8 cellular contexts compared by ENCODE assay signal in the genomic region with DNA sequence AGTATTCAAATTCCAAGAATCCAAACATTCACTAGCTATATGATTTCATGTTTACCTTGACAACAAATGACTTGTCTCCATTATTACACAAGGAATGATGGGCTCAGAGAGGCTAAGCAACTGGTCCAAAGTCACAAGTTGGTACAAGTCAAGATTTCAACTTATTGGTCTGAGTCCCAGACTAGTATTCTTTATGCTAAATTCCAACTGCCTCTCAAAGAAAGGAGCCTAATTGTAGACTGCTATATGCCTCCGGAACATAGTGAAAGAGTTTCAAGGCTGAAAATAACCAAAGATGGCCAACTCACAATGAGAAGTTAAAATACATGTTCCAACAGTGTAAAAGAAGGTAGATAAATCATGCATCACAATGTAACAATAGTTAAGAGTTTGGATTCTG. TPM values are rescaled to one million over a fixed set of nuclear protein-coding genes. Genes with fewer than 3 reads are reported as not detected.
DNase-seq lines count a peak whose midpoint lies in the region; ATAC-seq, FAIRE-seq and TF ChIP-seq lines count a peak whose summit lies in the region.

No MANE protein-coding gene starts in this region.

- 81 to 86% methylated on average over 1 of the region's 1 CpG for WGBS in aorta, 2 donors

- H3K27me3 ChIP-seq in DND-41 (ENCODE audit: insufficient read depth, low read length, poor library complexity): no peaks in the 10 kb centered on the region
- no peaks in the 10 kb centered on the region for H3K27me3 ChIP-seq in PC-3 (ENCODE audit: low read length)
- no peaks in the 10 kb centered on the region for H3K27me3 ChIP-seq in endothelial cell of umbilical vein (ENCODE audit: control insufficient read depth in 2 of 2, insufficient read depth in 2 of 2, low read length in 2 of 2)
- H3K27me3 ChIP-seq in parathyroid adenoma (ENCODE audit: control insufficient read depth, insufficient read depth, low read length): no peaks in the 10 kb centered on the region
- no peaks in the 10 kb centered on the region for H3K27me3 ChIP-seq in aorta (ENCODE audit: control insufficient read depth in 1 of 2, insufficient read depth in 2 of 2, low read length in 1 of 2)

- dilution Hi-C loops in endothelial cell of umbilical vein (cut with MboI; ENCODE audit: extremely low pct_ligation_motif_present, low sequenced_read_pairs): no loop called here

- CTCF ChIA-PET in PC-3 (lab: Charles Lee): interaction anchor here (0.6 kb wide), 2 partner anchors 291 to 326 kb away, joined by 3 to 4 read pairs; no protein-coding TSS in a partner anchor
- CTCF ChIA-PET in endothelial cell of umbilical vein (lab: Charles Lee): interaction anchor here (0.9 to 2.8 kb wide), 4 partner anchors 151 to 756 kb away, joined by 3 to 28 read pairs (median 14); no protein-coding TSS in a partner anchor

- FAIRE-seq in endothelial cell of umbilical vein (lab: Jason Lieb, UNC): no peak

- TF ChIP-seq CTCF in DND-41 (IDR thresholded peaks at IDR 0.05; ENCODE audit: borderline replicate concordance, extremely low read depth, low read length, poor library complexity, severe bottlenecking) (no peak), PC-3 (conservative IDR thresholded peaks at IDR 0.05; ENCODE audit: low read depth, low read length) (no peak), endothelial cell of umbilical vein (IDR thresholded peaks at IDR 0.05; ENCODE audit: extremely low read depth in 1 of 2, insufficient read depth in 1 of 2, low read depth in 1 of 2, low read length in 2 of 2) (no peak), parathyroid adenoma (IDR thresholded peaks at IDR 0.05) (no peak)

- no peak overlapping the region for H2AFZ ChIP-seq in DND-41 (ENCODE audit: low read depth, low read length)
- H2AFZ ChIP-seq in PC-3 (ENCODE audit: low read length): no peak overlapping the region
- no peak overlapping the region for H2AFZ ChIP-seq in endothelial cell of umbilical vein (ENCODE audit: low read depth, low read length)
- no peak overlapping the region for H2AFZ ChIP-seq in parathyroid adenoma

- H3K9me2 ChIP-seq in PC-3 (replicated peaks; ENCODE audit: low read length): no peaks in the 10 kb centered on the region

- H3K36me3 ChIP-seq in DND-41 (ENCODE audit: insufficient read depth, low read length) (peaks cover 67% of the 10 kb centered on the region), PC-3 (ENCODE audit: low read depth, low read length) (peaks cover 34% of the 10 kb centered on the region), endothelial cell of umbilical vein (ENCODE audit: control insufficient read depth in 2 of 2, extremely low read depth in 1 of 2, insufficient read depth in 2 of 2, low read length in 2 of 2) (peaks cover 0 to 8% of the 10 kb centered on the region in 2 experiments), parathyroid adenoma (ENCODE audit: control insufficient read depth, insufficient read depth, low read length) (no peaks in the 10 kb centered on the region), aorta (ENCODE audit: control insufficient read depth in 1 of 2, insufficient read depth in 2 of 2, low read length in 1 of 2) (no peaks in the 10 kb centered on the region)

- no TSS peak for BruUV-seq in PC-3 (replicated peaks; lab: Mats Ljungman, UMichigan)
- BruUV-seq in endothelial cell of umbilical vein (replicated peaks; lab: Mats Ljungman, UMichigan): no TSS peak

- DNase-seq in DND-41 (no peak), PC-3 (peak; percentile 39), endothelial cell of umbilical vein (ENCODE audit: low read depth, low spot score) (peak; percentile 24), aorta (no peak), SW 1271 (lab: John Stamatoyannopoulos, UW) (no peak)
- DNase-seq in activated effector memory CD4-positive, alpha-beta T cell treated with anti-CD3 and anti-CD28 coated beads, Interleukin-2, amount 50 U/mL, for 16 hours: no peak
- DNase-seq in stimulated activated CD4-positive, alpha-beta T cell treated with anti-CD3 and anti-CD28 coated beads, Interleukin-15, amount 100 ng/mL, for 24 hours: no peak

- ATAC-seq in DND-41 (ENCODE audit: insufficient read depth, low read depth) (no peak), PC-3 (no peak), aorta (ENCODE audit: low FRiP score) (no peak)

- H3K9ac ChIP-seq in DND-41 (ENCODE audit: low read depth, low read length): peak overlapping the region; percentile 97
- peak overlapping the region; percentile 42; the same call in 1 of the 2 replicates for H3K9ac ChIP-seq in PC-3 (ENCODE audit: low read length)
- no peak overlapping the region for H3K9ac ChIP-seq in endothelial cell of umbilical vein (replicated peaks; ENCODE audit: extremely low read depth, insufficient read depth, low read length)
- H3K9ac ChIP-seq in parathyroid adenoma: no peak overlapping the region

- H3K79me2 ChIP-seq in DND-41 (ENCODE audit: insufficient read depth, low read length) (peaks cover 100% of the 10 kb centered on the region), PC-3 (ENCODE audit: low read length) (peaks cover 99% of the 10 kb centered on the region), endothelial cell of umbilical vein (ENCODE audit: control insufficient read depth, insufficient read depth, low read length) (peaks cover 95% of the 10 kb centered on the region), parathyroid adenoma (peaks cover 60% of the 10 kb centered on the region)

- POLR2A ChIA-PET in PC-3 (lab: Charles Lee; ENCODE audit: unreplicated experiment): no interaction called here
- POLR2A ChIA-PET in endothelial cell of umbilical vein (lab: Charles Lee): no interaction called here

- intact Hi-C loops in PC-3 (cut with micrococcal nuclease) (loop anchor here (2.0 to 5.0 kb wide), 3 partner anchors 41 to 359 kb away; no protein-coding TSS in a partner anchor), endothelial cell of umbilical vein (cut with micrococcal nuclease) (no loop called here), aorta (cut with DNase I) (no loop called here)

- H4K20me1 ChIP-seq in DND-41 (ENCODE audit: insufficient read depth, low read length): peaks cover 95% of the 10 kb centered on the region
- peaks cover 83% of the 10 kb centered on the region for H4K20me1 ChIP-seq in PC-3 (ENCODE audit: low read length)
- peaks cover 2% of the 10 kb centered on the region for H4K20me1 ChIP-seq in endothelial cell of umbilical vein (replicated peaks; ENCODE audit: control insufficient read depth, extremely low read depth, insufficient read depth, low read length)

- peaks cover 8% of the 10 kb centered on the region for H3F3A ChIP-seq in PC-3 (ENCODE audit: low read length, unreplicated experiment)

- H3K27ac ChIP-seq in DND-41 (ENCODE audit: low read length): peak overlapping the region; percentile 70
- peak overlapping the region; percentile 91 for H3K27ac ChIP-seq in PC-3 (ENCODE audit: low read length)
- no peak overlapping the region for H3K27ac ChIP-seq in endothelial cell of umbilical vein (ENCODE audit: insufficient read depth, low read depth, low read length)
- no peak overlapping the region for H3K27ac ChIP-seq in parathyroid adenoma
- peak overlapping the region in 1 of 2 donors; percentile 14 for H3K27ac ChIP-seq in aorta (ENCODE audit: low read depth in 1 of 2, low read length in 2 of 2)

- H3K9me1 ChIP-seq in endothelial cell of umbilical vein (replicated peaks; ENCODE audit: control insufficient read depth, extremely low read depth, insufficient read depth, low read length): no peaks in the 10 kb centered on the region

- TF ChIP-seq POLR2A in endothelial cell of umbilical vein (IDR thresholded peaks at IDR 0.05; ENCODE audit: low read depth, low read length): no peak

- H3K4me1 ChIP-seq in DND-41 (ENCODE audit: insufficient read depth, low read length): peaks cover 100% of the 10 kb centered on the region
- peaks cover 65% of the 10 kb centered on the region for H3K4me1 ChIP-seq in PC-3 (ENCODE audit: insufficient read depth, low read length)
- peaks cover 67% of the 10 kb centered on the region for H3K4me1 ChIP-seq in endothelial cell of umbilical vein (ENCODE audit: control insufficient read depth, extremely low read depth, insufficient read depth, low read length)
- peaks cover 32% of the 10 kb centered on the region for H3K4me1 ChIP-seq in parathyroid adenoma
- H3K4me1 ChIP-seq in aorta (ENCODE audit: control insufficient read depth in 1 of 2, insufficient read depth in 2 of 2, low read length in 2 of 2): peaks cover 4 to 19% of the 10 kb centered on the region in 2 donors

- H3K4me2 ChIP-seq in DND-41 (ENCODE audit: insufficient read depth, low read length): peak overlapping the region; percentile 63
- H3K4me2 ChIP-seq in PC-3 (ENCODE audit: low read length): peak overlapping the region; percentile 84
- H3K4me2 ChIP-seq in endothelial cell of umbilical vein (ENCODE audit: insufficient read depth, low read length): peak overlapping the region; percentile 96
- H3K4me2 ChIP-seq in parathyroid adenoma (ENCODE audit: low read length): peak overlapping the region; percentile 25

- H3K4me3 ChIP-seq in DND-41 (ENCODE audit: low read depth in 1 of 2, low read length in 2 of 2) (peak overlapping the region; percentile 4 to 66; a peak in 3 of 4 replicates), PC-3 (ENCODE audit: low read length) (peak overlapping the region; percentile 87), endothelial cell of umbilical vein (replicated peaks in 1 of 3; ENCODE audit: insufficient read depth in 1 of 3, low read depth in 1 of 3, low read length in 3 of 3) (peak overlapping the region in 1 of 3 experiments; percentile 12), parathyroid adenoma (ENCODE audit: low read depth, low read length) (no peak overlapping the region), aorta (ENCODE audit: low read length in 2 of 2) (peak overlapping the region in 1 of 2 donors; percentile 26)

- H3K9me3 ChIP-seq in DND-41 (ENCODE audit: insufficient read depth, low read length, severe bottlenecking) (no peaks in the 10 kb centered on the region), PC-3 (ENCODE audit: low read length) (no peaks in the 10 kb centered on the region), endothelial cell of umbilical vein (replicated peaks; ENCODE audit: control insufficient read depth, insufficient read depth, low read length) (no peaks in the 10 kb centered on the region), parathyroid adenoma (ENCODE audit: control insufficient read depth, low read length) (no peaks in the 10 kb centered on the region), aorta (ENCODE audit: control insufficient read depth, low read length) (no peaks in the 10 kb centered on the region)

TF ChIP-seq in endothelial cell of umbilical vein, 7 proteins besides CTCF, POLR2A, EP300 and RAD21 (continues in another document):
- no peak for TF ChIP-seq FOS (IDR thresholded peaks at IDR 0.05; ENCODE audit: borderline replicate concordance, insufficient read depth, low read length)

RNA-seq across cellular contexts. Expression of a gene that starts 7.5 kb away (rescaled TPM):
- total RNA-seq in PC-3 (2014; rRNA removed): 16.0 and 29.8 TPM in 2 replicates
- total RNA-seq in endothelial cell of umbilical vein: 89.5 and 104 TPM in 2 replicates
- 42.8 and 45.5 TPM in 2 replicates for polyA plus RNA-seq in endothelial cell of umbilical vein
- polyA plus RNA-seq in endothelial cell of umbilical vein (2011; cell fraction: cytosol; rRNA removed): 69.1 and 74.9 TPM in 2 replicates
- 41.1 and 47.4 TPM in 2 replicates for polyA plus RNA-seq in endothelial cell of umbilical vein (2011; cell fraction: nucleus; rRNA removed)
- 57.0 and 58.2 TPM in 2 replicates for polyA plus RNA-seq in endothelial cell of umbilical vein (2012)
- 109 and 157 TPM in 2 replicates for polyA minus RNA-seq in endothelial cell of umbilical vein
- 16.5 TPM for polyA minus RNA-seq in endothelial cell of umbilical vein (2011; cell fraction: cytosol; rRNA and poly(A)+ RNA removed)
- 99.3 and 105 TPM in 2 replicates for polyA minus RNA-seq in endothelial cell of umbilical vein (2011; cell fraction: nucleus; rRNA and poly(A)+ RNA removed)
- 10 to 100 TPM; 81.0 to 86.9 TPM for total RNA-seq in aorta
- polyA plus RNA-seq in aorta: 10 to 100 TPM; 25.7 to 46.1 TPM

Comparison
In these comparisons a context has a peak if more than half of its experiments do, and no peak if none do; other contexts are left out.
1. DNase-seq: peak in PC-3 (single experiment) and endothelial cell of umbilical vein (single experiment); none in DND-41 (single experiment), activated effector memory CD4-positive, alpha-beta T cell treated with anti-CD3 and anti-CD28 coated beads, Interleukin-2, amount 50 U/mL, for 16 hours (single experiment), aorta (0 of 2), stimulated activated CD4-positive, alpha-beta T cell treated with anti-CD3 and anti-CD28 coated beads, Interleukin-15, amount 100 ng/mL, for 24 hours (single experiment) and SW 1271 (0 of 2).
2. H3K27ac ChIP-seq: peak in DND-41 (single experiment) and PC-3 (single experiment); none in endothelial cell of umbilical vein (single experiment) and parathyroid adenoma (single experiment).
3. H3K4me2 ChIP-seq: peak in every context shown above with its lines; median percentile 96 in endothelial cell of umbilical vein; 84 in PC-3; 63 in DND-41; 25 in parathyroid adenoma.
4. H3K9ac ChIP-seq: peak in DND-41 (single experiment) and PC-3 (single experiment); none in endothelial cell of umbilical vein (single experiment) and parathyroid adenoma (single experiment).